Comparison of ENCODE assay signal across 15 cellular contexts in the genomic region with DNA sequence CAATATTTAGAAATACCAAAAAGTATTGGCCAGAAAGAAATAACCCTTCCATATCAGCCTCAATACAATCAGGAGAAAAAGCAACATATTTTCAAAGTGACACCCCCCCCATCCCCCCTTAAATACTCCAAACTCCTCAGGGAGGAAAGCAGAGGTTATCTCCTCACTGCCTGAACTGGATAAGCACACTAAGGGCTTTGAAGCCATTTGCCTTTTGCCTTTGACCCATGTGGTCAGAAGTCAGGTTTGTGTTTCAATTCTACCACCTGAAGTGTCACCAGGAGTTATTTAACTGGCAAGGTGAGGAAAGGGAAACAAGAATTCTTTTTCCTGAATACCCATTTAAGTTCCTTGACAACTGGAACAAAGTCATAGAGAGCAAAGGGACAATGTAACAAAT.
"Had no signal": no experiment of that assay in that cellular context is flagged by ENCODE, and none has a peak within 500 bp of the region (broad histone marks: within the 10 kb centered on the region; RNA-seq: fewer than 3 reads in every experiment).

No MANE protein-coding gene starts in this region.

- H3K4me3 ChIP-seq: thyroid gland had no signal

- H3K27ac ChIP-seq: parathyroid adenoma, thyroid gland had no signal

- H3K9me3 ChIP-seq: thyroid gland had no signal

- H3K4me3 Mint-ChIP-seq: activated CD4-positive, alpha-beta memory T cell treated with anti-CD3 and anti-CD28 coated beads for 36 hours; activated T-cell treated with anti-CD3 and anti-CD28 coated beads, Interleukin-2, amount 50 U/mL, for 24 hours; natural killer cell treated with Interleukin-12 subunit alpha and Interleukin-12 subunit beta and Interleukin-15 and Interleukin-18, amount 100 ng/mL, for 72 hours; T-helper 2 cell treated with Interferon-gamma antibody and Interleukin-4, amounts not matched to agents 5 μg/mL and 100 μg/mL, for 36 hours; WTC11 had no signal

- H3K36me3 ChIP-seq: thyroid gland had no signal

- H3K9ac ChIP-seq: parathyroid adenoma had no signal

- H3K27ac Mint-ChIP-seq: activated CD4-positive, alpha-beta memory T cell treated with anti-CD3 and anti-CD28 coated beads for 36 hours; activated T-cell treated with anti-CD3 and anti-CD28 coated beads, Interleukin-2, amount 50 U/mL, for 24 hours; natural killer cell treated with Interleukin-12 subunit alpha and Interleukin-12 subunit beta and Interleukin-15 and Interleukin-18, amount 100 ng/mL, for 72 hours; WTC11 had no signal

- H3K27me3 ChIP-seq: thyroid gland had no signal

- H3K9me3 Mint-ChIP-seq: activated CD4-positive, alpha-beta memory T cell treated with anti-CD3 and anti-CD28 coated beads for 36 hours; activated T-cell treated with anti-CD3 and anti-CD28 coated beads, Interleukin-2, amount 50 U/mL, for 24 hours; natural killer cell treated with Interleukin-12 subunit alpha and Interleukin-12 subunit beta and Interleukin-15 and Interleukin-18, amount 100 ng/mL, for 72 hours; T-helper 2 cell treated with Interferon-gamma antibody and Interleukin-4, amounts not matched to agents 5 μg/mL and 100 μg/mL, for 36 hours; WTC11 had no signal

- DNase-seq: activated CD4-positive, alpha-beta memory T cell treated with anti-CD3 and anti-CD28 coated beads for 36 hours; activated CD4-positive, alpha-beta T cell treated with anti-CD3 and anti-CD28 coated beads for 4 hours; activated naive CD4-positive, alpha-beta T cell treated with anti-CD3 and anti-CD28 coated beads, Interleukin-2, amount 50 U/mL, for 16 hours; activated T-cell treated with anti-CD3 and anti-CD28 coated beads, Interleukin-2, amount 50 U/mL, for 24 hours; effector CD4-positive, alpha-beta T cell; stimulated activated CD4-positive, alpha-beta T cell treated with anti-CD3 and anti-CD28 coated beads, Interleukin-12 subunit alpha, Interleukin-12 subunit beta, amount 100 ng/mL, for 4 hours; stimulated activated CD4-positive, alpha-beta T cell treated with anti-CD3 and anti-CD28 coated beads, Interleukin-1b, Interleukin-23, amount 100 ng/mL, for 48 hours; stimulated activated CD8-positive, alpha-beta memory T cell treated with anti-CD3 and anti-CD28 coated beads, Interleukin-4, amount 100 ng/mL, for 48 hours; stimulated activated naive CD4-positive, alpha-beta T cell treated with Interleukin-2 at 50 U/mL for 16 hours; thyroid gland had no signal

- ATAC-seq: esophagus mucosa; natural killer cell treated with Interleukin-12 subunit alpha and Interleukin-12 subunit beta and Interleukin-15 and Interleukin-18, amount 100 ng/mL, for 72 hours; WTC11 had no signal

- H2AFZ ChIP-seq: parathyroid adenoma had no signal

- H3K27me3 Mint-ChIP-seq: activated CD4-positive, alpha-beta memory T cell treated with anti-CD3 and anti-CD28 coated beads for 36 hours; activated T-cell treated with anti-CD3 and anti-CD28 coated beads, Interleukin-2, amount 50 U/mL, for 24 hours; natural killer cell treated with Interleukin-12 subunit alpha and Interleukin-12 subunit beta and Interleukin-15 and Interleukin-18, amount 100 ng/mL, for 72 hours had no signal

- H3K36me3 Mint-ChIP-seq: natural killer cell treated with Interleukin-12 subunit alpha and Interleukin-12 subunit beta and Interleukin-15 and Interleukin-18, amount 100 ng/mL, for 72 hours; WTC11 had no signal
